Comparison of ENCODE assay signal across 27 cellular contexts in the genomic region with DNA sequence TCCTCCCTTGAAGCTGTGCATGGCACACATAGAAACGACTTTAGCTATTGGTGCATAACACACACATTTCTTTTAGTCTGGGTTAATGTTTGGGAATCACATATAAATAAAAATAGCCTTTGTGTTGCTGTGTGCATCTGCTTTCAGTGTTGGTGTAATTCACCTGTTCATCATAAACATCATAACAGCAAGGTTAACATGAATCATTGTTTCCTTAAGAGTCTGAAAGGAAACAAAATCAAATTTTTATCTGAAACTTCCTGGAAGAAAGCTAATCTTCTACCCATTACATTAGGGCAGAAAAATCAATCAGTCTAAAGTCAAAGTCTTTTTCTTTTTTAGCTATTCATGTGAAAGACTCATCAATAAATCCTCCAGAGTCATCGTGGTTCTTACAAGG. TPM values are rescaled to one million over a fixed set of nuclear protein-coding genes. Genes with fewer than 3 reads are reported as not detected.
"Had no signal": no experiment of that assay in that cellular context is flagged by ENCODE, and none has a peak within 500 bp of the region (broad histone marks: within the 10 kb centered on the region; RNA-seq: fewer than 3 reads in every experiment).

No MANE protein-coding gene starts in this region.

- H3K4me3 ChIP-seq: coronary artery, gastrocnemius medialis, hepatocyte, neural progenitor cell, prostate gland, right atrium auricular region, sigmoid colon, transverse colon, upper lobe of right lung, vagina had no signal

- DNase-seq: effector memory CD8-positive, alpha-beta T cell; gastrocnemius medialis; head of caudate nucleus; kidney; mesenchymal stem cell; naive thymus-derived CD4-positive, alpha-beta T cell; sigmoid colon; stimulated activated CD4-positive, alpha-beta T cell treated with anti-CD3 and anti-CD28 coated beads, Interleukin-2, amount 100 ng/mL, for 24 hours; stimulated activated CD4-positive, alpha-beta T cell treated with anti-CD3 and anti-CD28 coated beads, Interleukin-4, amount 100 ng/mL, for 24 hours; stimulated activated naive CD8-positive, alpha-beta T cell treated with anti-CD3 and anti-CD28 coated beads, Interleukin-15, Interleukin-2, amounts not matched to agents 100 U/mL and 50 U/mL, for 24 hours; substantia nigra; transverse colon; upper lobe of right lung had no signal

- H3K4me3 Mint-ChIP-seq: effector memory CD8-positive, alpha-beta T cell; mesothelial cell of epicardium; naive thymus-derived CD4-positive, alpha-beta T cell; nephron; neural progenitor cell; stimulated activated memory B cell treated with anti-CD40 and anti-IgM and Interleukin-4, amounts not matched to agents 10 μg/mL and 1 μg/mL and 100 μg/mL, for 72 hours had no signal

- ATAC-seq: effector memory CD8-positive, alpha-beta T cell; gastrocnemius medialis; left lobe of liver; naive thymus-derived CD4-positive, alpha-beta T cell; stimulated activated memory B cell treated with anti-CD40 and anti-IgM and Interleukin-4, amounts not matched to agents 10 μg/mL and 1 μg/mL and 100 μg/mL, for 72 hours; stimulated activated naive CD8-positive, alpha-beta T cell treated with anti-CD3 and anti-CD28 coated beads, Interleukin-15, Interleukin-2, amounts not matched to agents 100 U/mL and 50 U/mL, for 24 hours; upper lobe of right lung had no signal

- H3K36me3 ChIP-seq: gastrocnemius medialis, neural progenitor cell, prostate gland, right atrium auricular region, sigmoid colon, transverse colon, upper lobe of right lung, vagina had no signal

- FAIRE-seq: kidney had no signal

- H3K79me2 ChIP-seq: hepatocyte had no signal

- H3K4me2 ChIP-seq: hepatocyte, neural progenitor cell had no signal

- H3K9me3 Mint-ChIP-seq: mesothelial cell of epicardium, nephron, neural progenitor cell had no signal

- H3K9me3 ChIP-seq: gastrocnemius medialis, prostate gland, right atrium auricular region, sigmoid colon, transverse colon, upper lobe of right lung, vagina had no signal

- H3K27ac ChIP-seq: coronary artery, epithelial cell of prostate, gastrocnemius medialis, hepatocyte, neural progenitor cell, prostate gland, right atrium auricular region, sigmoid colon, transverse colon, upper lobe of right lung, vagina had no signal

- H3K4me1 Mint-ChIP-seq: nephron had no signal

- H3K27me3 ChIP-seq: gastrocnemius medialis, hepatocyte, neural progenitor cell, right atrium auricular region, sigmoid colon, transverse colon, upper lobe of right lung, vagina had no signal

- H3K27ac Mint-ChIP-seq: effector memory CD8-positive, alpha-beta T cell; mesothelial cell of epicardium; naive thymus-derived CD4-positive, alpha-beta T cell; nephron; neural progenitor cell; stimulated activated memory B cell treated with anti-CD40 and anti-IgM and Interleukin-4, amounts not matched to agents 10 μg/mL and 1 μg/mL and 100 μg/mL, for 72 hours had no signal

- H3K27me3 Mint-ChIP-seq: effector memory CD8-positive, alpha-beta T cell; stimulated activated memory B cell treated with anti-CD40 and anti-IgM and Interleukin-4, amounts not matched to agents 10 μg/mL and 1 μg/mL and 100 μg/mL, for 72 hours had no signal

- H2AFZ ChIP-seq: hepatocyte, neural progenitor cell had no signal

- H3K36me3 Mint-ChIP-seq: mesothelial cell of epicardium; neural progenitor cell; stimulated activated memory B cell treated with anti-CD40 and anti-IgM and Interleukin-4, amounts not matched to agents 10 μg/mL and 1 μg/mL and 100 μg/mL, for 72 hours had no signal

- H3K4me1 ChIP-seq: gastrocnemius medialis, neural progenitor cell, prostate gland, right atrium auricular region, sigmoid colon, transverse colon, upper lobe of right lung, vagina had no signal

- H3K9ac ChIP-seq: neural progenitor cell had no signal

RNA-seq across cellular contexts. Expression of a gene that starts 35.0 kb away (rescaled TPM):
- total RNA-seq: dermis microvascular lymphatic vessel endothelial cell, lung microvascular endothelial cell, mesothelial cell of epicardium, osteocyte, right atrium auricular region, sigmoid colon, upper lobe of right lung, vagina had no signal
- polyA plus RNA-seq: hepatocyte; naive thymus-derived CD4-positive, alpha-beta T cell had no signal
